In the genomic region with DNA sequence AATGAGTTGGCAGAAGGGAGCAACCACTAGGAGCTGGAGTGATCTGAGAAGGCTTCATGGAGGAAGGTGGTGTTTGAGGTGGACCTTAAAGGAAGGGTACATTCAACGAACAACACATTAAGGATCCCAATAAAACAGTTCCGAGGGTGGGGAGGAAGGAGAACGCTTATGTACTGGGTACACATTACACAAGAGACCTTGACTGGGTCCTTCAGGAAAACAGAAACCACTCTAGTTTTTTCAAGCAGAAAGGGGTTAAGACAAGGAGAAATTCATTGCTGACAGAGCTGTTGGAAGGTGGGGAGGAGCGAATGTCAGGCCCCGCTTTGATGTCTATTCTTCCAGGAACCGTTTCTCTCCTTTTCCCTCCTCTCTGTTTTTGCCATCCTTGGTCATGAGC, we compare ENCODE assay signal across 28 cellular contexts. TPM values are rescaled to one million over a fixed set of nuclear protein-coding genes. Genes with fewer than 3 reads are reported as not detected.
"Had no signal": no experiment of that assay in that cellular context is flagged by ENCODE, and none has a peak within 500 bp of the region (broad histone marks: within the 10 kb centered on the region; RNA-seq: fewer than 3 reads in every experiment).

No MANE protein-coding gene starts in this region.

- H3K36me3 Mint-ChIP-seq: memory B cell; natural killer cell; neural progenitor cell; stimulated activated effector memory CD8-positive, alpha-beta T cell treated with anti-CD3 and anti-CD28 coated beads, Interleukin-12 subunit alpha, Interleukin-12 subunit beta, amount 100 ng/mL, for 72 hours had no signal

- H2AFZ ChIP-seq: neural progenitor cell, parathyroid adenoma had no signal

- H3K79me2 ChIP-seq: parathyroid adenoma had no signal

- H3K27ac ChIP-seq: coronary artery, esophagus squamous epithelium, heart right ventricle, neural progenitor cell, parathyroid adenoma, stomach, thyroid gland had no signal

- H3K27me3 ChIP-seq: thyroid gland had no signal

- H3K4me2 ChIP-seq: neural progenitor cell, smooth muscle cell had no signal

- H3K4me3 ChIP-seq: coronary artery, esophagus squamous epithelium, heart right ventricle, lung, neural progenitor cell, smooth muscle cell, stomach, thyroid gland had no signal

- ATAC-seq: left colon; left ventricle myocardium superior; sciatic nerve; stimulated activated effector memory CD8-positive, alpha-beta T cell treated with anti-CD3 and anti-CD28 coated beads, Interleukin-12 subunit alpha, Interleukin-12 subunit beta, amount 100 ng/mL, for 72 hours had no signal

- H3K9me3 ChIP-seq: esophagus squamous epithelium, heart right ventricle, stomach, thyroid gland had no signal

- H3K4me3 Mint-ChIP-seq: memory B cell; natural killer cell; neural progenitor cell; stimulated activated effector memory CD8-positive, alpha-beta T cell treated with anti-CD3 and anti-CD28 coated beads, Interleukin-12 subunit alpha, Interleukin-12 subunit beta, amount 100 ng/mL, for 72 hours had no signal

- H3K9me3 Mint-ChIP-seq: memory B cell; natural killer cell; neural progenitor cell; stimulated activated effector memory CD8-positive, alpha-beta T cell treated with anti-CD3 and anti-CD28 coated beads, Interleukin-12 subunit alpha, Interleukin-12 subunit beta, amount 100 ng/mL, for 72 hours had no signal

- H3K36me3 ChIP-seq: esophagus squamous epithelium, heart right ventricle, neural progenitor cell, stomach, thyroid gland had no signal

- FAIRE-seq: islet of Langerhans had no signal

- H3K27ac Mint-ChIP-seq: memory B cell; natural killer cell; neural progenitor cell; progenitor cell of endocrine pancreas; stimulated activated effector memory CD8-positive, alpha-beta T cell treated with anti-CD3 and anti-CD28 coated beads, Interleukin-12 subunit alpha, Interleukin-12 subunit beta, amount 100 ng/mL, for 72 hours had no signal

- H3K9ac ChIP-seq: neural progenitor cell, parathyroid adenoma had no signal

- H3K4me1 ChIP-seq: esophagus squamous epithelium, neural progenitor cell, parathyroid adenoma, thyroid gland had no signal

- DNase-seq: dermis blood vessel endothelial cell; effector memory CD4-positive, alpha-beta T cell; erythroblast; esophagus squamous epithelium; foreskin melanocyte; glutamatergic neuron; heart right ventricle; hippocampal formation; left colon; left ventricle myocardium superior; natural killer cell; stimulated activated CD4-positive, alpha-beta T cell treated with anti-CD3 and anti-CD28 coated beads, Interleukin-2, amount 100 ng/mL, for 24 hours; stimulated activated CD4-positive, alpha-beta T cell treated with anti-CD3 and anti-CD28 coated beads, Interleukin-4, amount 100 ng/mL, for 24 hours; stimulated activated naive CD4-positive, alpha-beta T cell treated with Interleukin-2 at 50 U/mL for 16 hours; stomach; thyroid gland; trophoblast cell had no signal

RNA-seq across cellular contexts. Expression of a gene that starts 48.7 kb away (rescaled TPM):
- total RNA-seq: dermis blood vessel endothelial cell, osteoblast had no signal
